Comparison of ENCODE assay signal across 1 cellular context in genomic region chr2:67055387-67056304, GRCh38.
A peak's percentile ranks its signal among the peaks of the same experiment; 100 is the strongest.
TF ChIP-seq lines count a peak whose summit lies in the region.

No MANE protein-coding gene starts in this region.

TF ChIP-seq in liver, 16 proteins besides CTCF, POLR2A, EP300 and RAD21:
- TF ChIP-seq RXRA (IDR thresholded peaks at IDR 0.05) (no peak), NR2F2 (IDR thresholded peaks at IDR 0.05) (no peak), ATF3 (IDR thresholded peaks at IDR 0.05) (no peak), REST (IDR thresholded peaks at IDR 0.05) (no peak), MAX (IDR thresholded peaks at IDR 0.05) (no peak), TAF1 (conservative IDR thresholded peaks at IDR 0.05) (no peak), FOXA1 (IDR thresholded peaks at IDR 0.05) (no peak), HNF4A (conservative IDR thresholded peaks at IDR 0.05) (peak; percentile 51 to 56), JUND (IDR thresholded peaks at IDR 0.05) (peak in 1 of 2 donors; percentile 21), EGR1 (IDR thresholded peaks at IDR 0.05; ENCODE audit: low read depth in 2 of 2) (no peak), YY1 (IDR thresholded peaks at IDR 0.05) (peak; percentile 26), SP1 (IDR thresholded peaks at IDR 0.05) (no peak), FOXA2 (IDR thresholded peaks at IDR 0.05) (no peak), HNF4G (IDR thresholded peaks at IDR 0.05) (peak; percentile 36)
